Comparison of ENCODE assay signal across 8 cellular contexts in genomic region chr19:16470911-16471811, GRCh38. TPM values are rescaled to one million over a fixed set of nuclear protein-coding genes. Genes with fewer than 3 reads are reported as not detected.
DNase-seq lines count a peak whose midpoint lies in the region; TF ChIP-seq lines count a peak whose summit lies in the region.

No MANE protein-coding gene starts in this region.

- H3K79me1 ChIP-seq in H9 (ENCODE audit: insufficient read depth, low read depth, low read length, poor library complexity, severe bottlenecking): peaks cover 5% of the 10 kb centered on the region

- no peaks in the 10 kb centered on the region for H4K20me1 ChIP-seq in H9 (ENCODE audit: control insufficient read depth, insufficient read depth, insufficient read length)

- H3K27ac Mint-ChIP-seq in H9 (peak overlapping the region; percentile 6 to 85 (median 85); a peak in 4 of 7 replicates), immature natural killer cell (peak overlapping the region; percentile 58 to 91 (median 83))

- H3K9ac ChIP-seq in H9 (ENCODE audit: extremely low read depth, insufficient read length, low read length): peak overlapping the region; percentile 76

- peak overlapping the region; percentile 100 for H3K4me2 ChIP-seq in H9 (ENCODE audit: insufficient read depth, insufficient read length, low read length)

- peak overlapping the region; percentile 55 for H3K23ac ChIP-seq in H9 (ENCODE audit: insufficient read length, low read depth, low read length)

- peak overlapping the region; percentile 88 for H3K18ac ChIP-seq in H9 (ENCODE audit: insufficient read length, low read depth, low read length)

- peaks cover 7 to 11% of the 10 kb centered on the region in 2 experiments; a peak in 4 of 5 replicates for H3K9me3 Mint-ChIP-seq in H9
- no peaks in the 10 kb centered on the region for H3K9me3 Mint-ChIP-seq in immature natural killer cell

- peak overlapping the region; percentile 26 for H3K14ac ChIP-seq in H9 (ENCODE audit: insufficient read depth, low read length)

- H2BK15ac ChIP-seq in H9 (ENCODE audit: low read depth, low read length): no peak overlapping the region

- H3K27me3 Mint-ChIP-seq in H9 (ENCODE audit: low read depth) (peaks cover 1% of the 10 kb centered on the region), immature natural killer cell (ENCODE audit: low read depth in 3 of 3) (peaks cover 0 to 4% (median 2%) of the 10 kb centered on the region in 3 donors)

- H3K27me3 ChIP-seq in H9 (ENCODE audit: insufficient read depth, low read length): no peaks in the 10 kb centered on the region

- H2AK5ac ChIP-seq in H9 (ENCODE audit: insufficient read length, low read length): no peak overlapping the region

- H2BK20ac ChIP-seq in H9 (ENCODE audit: low read depth, low read length, poor library complexity, severe bottlenecking): no peak overlapping the region

- H3K23me2 ChIP-seq in H9 (ENCODE audit: insufficient read length, low read depth, low read length, poor library complexity, severe bottlenecking): peaks cover 9% of the 10 kb centered on the region

- H3K4ac ChIP-seq in H9 (ENCODE audit: low read depth, low read length): no peak overlapping the region

- H2BK12ac ChIP-seq in H9 (ENCODE audit: insufficient read length, low read depth, low read length): no peak overlapping the region

- DNase-seq in DMS 273 (lab: John Stamatoyannopoulos, UW; ENCODE audit: unreplicated experiment) (peak; percentile 59), DMS 273 treated with DMSO at 0.1 percent for 48 hours (lab: John Stamatoyannopoulos, UW) (no peak), H9 (no peak), NAMALWA (ENCODE audit: low spot score) (peak; percentile 50), astrocyte of the hippocampus (ENCODE audit: low read depth, low spot score) (peak; percentile 55), immature natural killer cell (peak; percentile 20 to 22 (median 22)), NCI-H187 treated with DMSO at 0.1 percent for 48 hours (lab: John Stamatoyannopoulos, UW) (no peak)
- peak; percentile 29 for DNase-seq in stimulated activated CD4-positive, alpha-beta T cell treated with anti-CD3 and anti-CD28 coated beads, Interleukin-1b, Interleukin-23, amount 100 ng/mL, for 48 hours

- H3K36me3 Mint-ChIP-seq in H9 (ENCODE audit: insufficient read depth in 1 of 3, low read depth in 3 of 3) (peaks cover 0 to 3% (median 0%) of the 10 kb centered on the region in 3 experiments; a peak in 2 of 7 replicates), immature natural killer cell (no peaks in the 10 kb centered on the region)

- H3K4me3 Mint-ChIP-seq in H9 (peak overlapping the region; percentile 93 to 96), immature natural killer cell (peak overlapping the region; percentile 89 to 92 (median 91))

- H3K4me1 ChIP-seq in H9 (ENCODE audit: insufficient read depth, low read length): 0 out of 2 replicates have a peak, but pooled peaks cover 3% of the 10 kb centered on the region

- H3K27ac ChIP-seq in H9 (ENCODE audit: insufficient read length, low read depth, low read length): no peak overlapping the region

- peaks cover 21 to 31% of the 10 kb centered on the region in 2 experiments for H3K4me1 Mint-ChIP-seq in H9
- H3K4me1 Mint-ChIP-seq in immature natural killer cell: peaks cover 42 to 51% of the 10 kb centered on the region in 2 donors

- H2BK5ac ChIP-seq in H9 (ENCODE audit: insufficient read length, low read length): no peak overlapping the region

- no peak overlapping the region for H4K8ac ChIP-seq in H9 (replicated peaks; ENCODE audit: insufficient read length, low read depth, low read length)

- no peak overlapping the region for H3T11ph ChIP-seq in H9 (ENCODE audit: low read length)

- no CpG with 5 or more reads among the region's 67 CpGs for WGBS in H9 (ENCODE audit: extremely low coverage, insufficient read length, low lambda C conversion rate)

- no peak overlapping the region for H3K56ac ChIP-seq in H9 (ENCODE audit: insufficient read length, low read depth, low read length)

- no peak overlapping the region for H4K91ac ChIP-seq in H9 (ENCODE audit: insufficient read length, low read depth, low read length)

- peaks cover 20% of the 10 kb centered on the region for H3K79me2 ChIP-seq in H9 (ENCODE audit: insufficient read depth, low read length)

- no peaks in the 10 kb centered on the region for H3K9me3 ChIP-seq in H9 (ENCODE audit: control insufficient read depth, low read depth, low read length)

- TF ChIP-seq CTCF in H9 (conservative IDR thresholded peaks at IDR 0.05): no peak

- H2AFZ ChIP-seq in H9 (ENCODE audit: low read length): no peak overlapping the region

- H2BK120ac ChIP-seq in H9 (ENCODE audit: low read depth, low read length, poor library complexity, severe bottlenecking): no peak overlapping the region

- no peak overlapping the region for H4K5ac ChIP-seq in H9 (ENCODE audit: insufficient read length, low read depth, low read length)

RNA-seq across cellular contexts. Expression of gene EPS15L1, which starts 0.6 kb away (rescaled TPM):
- total RNA-seq in H9 (2021): 31.8 and 33.3 TPM in 2 replicates
- 10 to 100 TPM; 14.5 to 28.8 (median 16.4) TPM for polyA plus RNA-seq in immature natural killer cell

RNA-seq across cellular contexts. Expression of gene CALR3, which starts 24.8 kb away (rescaled TPM):
- 0.44 and 0.53 TPM in 2 replicates for total RNA-seq in H9 (2021)
- polyA plus RNA-seq in immature natural killer cell: under 1 TPM in 1 of 3 donors, not detected in 2; 0.25 TPM

RNA-seq across cellular contexts. Expression of gene C19orf44, which starts 25.0 kb away (rescaled TPM):
- total RNA-seq in H9 (2021): 5.7 and 6.4 TPM in 2 replicates
- polyA plus RNA-seq in immature natural killer cell: 1 to 10 TPM in 1 of 3 donors, under 1 TPM in 1, not detected in 1; 0.80 to 1.2 TPM

Comparison
In these comparisons a context has a peak if more than half of its experiments do, and no peak if none do; other contexts are left out.
1. DNase-seq: peak in DMS 273 (single experiment), NAMALWA (single experiment), astrocyte of the hippocampus (single experiment), immature natural killer cell (3 of 3) and stimulated activated CD4-positive, alpha-beta T cell treated with anti-CD3 and anti-CD28 coated beads, Interleukin-1b, Interleukin-23, amount 100 ng/mL, for 48 hours (single experiment); none in DMS 273 treated with DMSO at 0.1 percent for 48 hours (single experiment), H9 (single experiment) and NCI-H187 treated with DMSO at 0.1 percent for 48 hours (single experiment).